ENCODE assay signal across 1 cellular context in genomic region chr17:81439926-81440450, GRCh38.
TF ChIP-seq lines count a peak whose summit lies in the region.

No MANE protein-coding gene starts in this region.

TF ChIP-seq in HepG2, 621 proteins besides CTCF, POLR2A, EP300 and RAD21:
- peak; percentile 39 for TF ChIP-seq ZBTB33 (CRISPR knock-in tag; IDR thresholded peaks at IDR 0.05)
- no peak for TF ChIP-seq ZBED4 (CRISPR knock-in tag; IDR thresholded peaks at IDR 0.05; ENCODE audit: borderline replicate concordance)
